In the genomic region with DNA sequence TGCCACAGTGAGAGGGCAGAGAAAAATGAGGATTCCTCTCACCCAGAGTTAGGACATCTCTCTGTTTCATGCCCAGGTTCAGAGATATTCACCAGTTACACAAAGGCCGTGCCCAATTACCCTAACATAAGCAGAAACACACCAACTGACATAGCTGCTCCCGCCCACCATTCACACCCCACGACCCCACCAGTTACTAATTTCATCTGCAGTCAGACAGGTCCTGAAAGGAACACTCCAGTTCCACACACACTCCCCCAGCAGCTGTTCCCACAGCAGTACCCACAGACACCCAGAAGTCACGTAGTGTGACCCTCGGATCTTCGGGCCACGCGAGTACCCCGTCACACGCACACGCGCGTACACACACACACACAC, we compare ENCODE assay signal across 13 cellular contexts. TPM values are rescaled to one million over a fixed set of nuclear protein-coding genes. Genes with fewer than 3 reads are reported as not detected.
A peak's percentile ranks its signal among the peaks of the same experiment; 100 is the strongest.
DNase-seq lines count a peak whose midpoint lies in the region; ATAC-seq and TF ChIP-seq lines count a peak whose summit lies in the region.
"Had no signal": no experiment of that assay in that cellular context is flagged by ENCODE, and none has a peak within 500 bp of the region (broad histone marks: within the 10 kb centered on the region; RNA-seq: fewer than 3 reads in every experiment).

No MANE protein-coding gene starts in this region.

- H3K4me1 ChIP-seq in heart right ventricle = peaks cover 0 to 29% (median 16%) of the 10 kb centered on the region in 9 donors
- H3K4me1 ChIP-seq in lower lobe of right lung = peaks cover 18% of the 10 kb centered on the region
- H3K4me1 ChIP-seq in suprapubic skin = peaks cover 23% of the 10 kb centered on the region
- H3K4me1 ChIP-seq: BLaER1 had no signal

- H3K4me3 Mint-ChIP-seq in activated naive CD8-positive, alpha-beta T cell treated with anti-CD3 and anti-CD28 coated beads, Interleukin-2, amount 10 ng/mL, durations not matched to agents 7 days and 5 days = peak overlapping the region; percentile 76

- H3K4me3 ChIP-seq in heart right ventricle = peak overlapping the region in 9 of 10 donors; percentile 49 to 62 (median 60)
- H3K4me3 ChIP-seq in lower lobe of right lung = peak overlapping the region; percentile 62
- peak overlapping the region; percentile 60 for H3K4me3 ChIP-seq in suprapubic skin

- POLR2A ChIA-PET in activated naive CD8-positive, alpha-beta T cell treated with anti-CD3 and anti-CD28 coated beads, Interleukin-2, amount 10 ng/mL, durations not matched to agents 7 days and 5 days (lab: Charles Lee) = interaction anchor here (0.8 kb wide), 1 partner anchor 65 kb away, joined by 3 read pairs; no protein-coding TSS in a partner anchor

- no peaks in the 10 kb centered on the region for H3K9me3 ChIP-seq in heart right ventricle
- H3K9me3 ChIP-seq in lower lobe of right lung = no peaks in the 10 kb centered on the region
- no peaks in the 10 kb centered on the region for H3K9me3 ChIP-seq in suprapubic skin
- H3K9me3 ChIP-seq: BLaER1 had no signal

- H3K36me3 Mint-ChIP-seq in activated naive CD8-positive, alpha-beta T cell treated with anti-CD3 and anti-CD28 coated beads, Interleukin-2, amount 10 ng/mL, durations not matched to agents 7 days and 5 days = no peaks in the 10 kb centered on the region

- TF ChIP-seq POLR2A in suprapubic skin (IDR thresholded peaks at IDR 0.05) = no peak

- no peak overlapping the region for H3K27ac Mint-ChIP-seq in activated naive CD8-positive, alpha-beta T cell treated with anti-CD3 and anti-CD28 coated beads, Interleukin-2, amount 10 ng/mL, durations not matched to agents 7 days and 5 days

- H3K4me1 Mint-ChIP-seq in activated naive CD8-positive, alpha-beta T cell treated with anti-CD3 and anti-CD28 coated beads, Interleukin-2, amount 10 ng/mL, durations not matched to agents 7 days and 5 days = peaks cover 6% of the 10 kb centered on the region

- DNase-seq in heart right ventricle = no peak
- DNase-seq in left ventricle myocardium superior = no peak
- DNase-seq in activated naive CD8-positive, alpha-beta T cell treated with anti-CD3 and anti-CD28 coated beads, Interleukin-2, amount 10 ng/mL, durations not matched to agents 7 days and 5 days = no peak
- no peak for DNase-seq in lower lobe of right lung
- no peak for DNase-seq in suprapubic skin (ENCODE audit: low spot score in 2 of 2)
- DNase-seq in C1 segment of cervical spinal cord (lab: John Stamatoyannopoulos, UW) = no peak
- DNase-seq in stimulated activated CD4-positive, alpha-beta T cell treated with anti-CD3 and anti-CD28 coated beads, Interleukin-15, amount 100 ng/mL, for 24 hours = no peak
- DNase-seq: activated gamma-delta T cell; effector CD8-positive, alpha-beta T cell; NCI-H1694; T-helper 9 cell had no signal

- TF ChIP-seq CTCF in heart right ventricle (IDR thresholded peaks at IDR 0.05) (no peak), lower lobe of right lung (IDR thresholded peaks at IDR 0.05) (no peak), suprapubic skin (IDR thresholded peaks at IDR 0.05) (no peak)

- TF ChIP-seq EP300 in suprapubic skin (IDR thresholded peaks at IDR 0.05) = no peak

- H3K27ac ChIP-seq in heart right ventricle = peak overlapping the region in 2 of 10 donors; percentile 65 to 69
- H3K27ac ChIP-seq in lower lobe of right lung = no peak overlapping the region
- H3K27ac ChIP-seq in suprapubic skin = no peak overlapping the region
- H3K27ac ChIP-seq: BLaER1 had no signal

- ATAC-seq in heart right ventricle (no peak), left ventricle myocardium superior (no peak), lower lobe of right lung (no peak), GM21786 (IDR thresholded peaks at IDR 0.05; ENCODE audit: unreplicated experiment) (no peak)
- ATAC-seq in activated naive CD8-positive, alpha-beta T cell treated with anti-CD3 and anti-CD28 coated beads, Interleukin-2, amount 10 ng/mL, durations not matched to agents 7 days and 5 days (ENCODE audit: low read depth) = no peak

- H3K9me3 Mint-ChIP-seq in activated naive CD8-positive, alpha-beta T cell treated with anti-CD3 and anti-CD28 coated beads, Interleukin-2, amount 10 ng/mL, durations not matched to agents 7 days and 5 days = no peaks in the 10 kb centered on the region

- intact Hi-C loops in heart right ventricle (cut with DNase I) = loop anchor here in 1 of 10 donors (10.0 kb wide), 1 partner anchor 369 kb away; no protein-coding TSS in a partner anchor
- intact Hi-C loops in left ventricle myocardium superior (cut with micrococcal nuclease) = no loop called here
- intact Hi-C loops in lower lobe of right lung (cut with DNase I) = no loop called here

- peaks cover 26% of the 10 kb centered on the region for H3K27me3 Mint-ChIP-seq in activated naive CD8-positive, alpha-beta T cell treated with anti-CD3 and anti-CD28 coated beads, Interleukin-2, amount 10 ng/mL, durations not matched to agents 7 days and 5 days

- H3K36me3 ChIP-seq in heart right ventricle (peaks cover 0 to 10% (median 0%) of the 10 kb centered on the region in 9 donors), lower lobe of right lung (no peaks in the 10 kb centered on the region), suprapubic skin (peaks cover 8% of the 10 kb centered on the region)
- H3K36me3 ChIP-seq: BLaER1 had no signal

- peaks cover 4 to 37% (median 27%) of the 10 kb centered on the region in 7 donors for H3K27me3 ChIP-seq in heart right ventricle
- peaks cover 16% of the 10 kb centered on the region for H3K27me3 ChIP-seq in lower lobe of right lung (ENCODE audit: low read depth)
- H3K27me3 ChIP-seq in suprapubic skin = peaks cover 25% of the 10 kb centered on the region

- 28 to 33% methylated on average over 13 of the region's 13 CpGs for WGBS in heart right ventricle, 2 donors
- WGBS in suprapubic skin = 23% methylated on average over 6 of the region's 13 CpGs

RNA-seq across cellular contexts. Expression of gene TMEM74B, which starts 0.5 kb away (rescaled TPM):
- 1 to 10 TPM; 1.5 to 5.1 (median 2.4) TPM for total RNA-seq in heart right ventricle
- polyA plus RNA-seq in heart right ventricle = 10 to 100 TPM in 1 of 2 donors, 1 to 10 TPM in 1; 1.5 to 17.5 TPM
- 4.1 TPM for total RNA-seq in left ventricle myocardium superior
- total RNA-seq in activated naive CD8-positive, alpha-beta T cell treated with anti-CD3 and anti-CD28 coated beads, Interleukin-2, amount 10 ng/mL, durations not matched to agents 7 days and 5 days = 1 to 10 TPM; 3.5 to 4.0 TPM
- total RNA-seq in lower lobe of right lung = 15.8 TPM
- 1 to 10 TPM; 1.9 to 9.6 (median 3.9) TPM for total RNA-seq in suprapubic skin

RNA-seq across cellular contexts. Expression of gene C20orf202, which starts 19.0 kb away (rescaled TPM):
- total RNA-seq in heart right ventricle (under 1 TPM in 6 of 10 donors, not detected in 4; 0.18 to 0.90 (median 0.38) TPM), left ventricle myocardium superior (0.25 TPM), lower lobe of right lung (2.1 TPM), suprapubic skin (under 1 TPM in 2 of 4 donors, not detected in 2; 0.89 to 0.97 TPM)
- polyA plus RNA-seq in heart right ventricle = under 1 TPM; 0.23 to 0.80 TPM
- total RNA-seq in activated naive CD8-positive, alpha-beta T cell treated with anti-CD3 and anti-CD28 coated beads, Interleukin-2, amount 10 ng/mL, durations not matched to agents 7 days and 5 days = under 1 TPM; 0.25 to 0.26 TPM

RNA-seq across cellular contexts. Expression of gene RAD21L1, which starts 41.6 kb away (rescaled TPM):
- total RNA-seq in heart right ventricle = not detected
- polyA plus RNA-seq in heart right ventricle = not detected
- total RNA-seq in left ventricle myocardium superior = not detected
- under 1 TPM in 1 of 2 experiments, not detected in 1; 0.48 TPM for total RNA-seq in activated naive CD8-positive, alpha-beta T cell treated with anti-CD3 and anti-CD28 coated beads, Interleukin-2, amount 10 ng/mL, durations not matched to agents 7 days and 5 days
- total RNA-seq in lower lobe of right lung = not detected
- under 1 TPM in 1 of 4 donors, not detected in 3; 0.34 TPM for total RNA-seq in suprapubic skin
